In genomic region chr11:69368119-69368880, GRCh38 we compare ENCODE assay signal across 20 cellular contexts.
DNase-seq lines count a peak whose midpoint lies in the region; ATAC-seq and TF ChIP-seq lines count a peak whose summit lies in the region.
"Had no signal": no experiment of that assay in that cellular context is flagged by ENCODE, and none has a peak within 500 bp of the region (broad histone marks: within the 10 kb centered on the region; RNA-seq: fewer than 3 reads in every experiment).

No MANE protein-coding gene starts in this region.

- intact Hi-C loops in lower lobe of right lung (cut with DNase I) = no loop called here
- intact Hi-C loops in CD4-positive, alpha-beta memory T cell (cut with micrococcal nuclease) = no loop called here

- no peaks in the 10 kb centered on the region for H3K9me3 ChIP-seq in lower lobe of right lung
- no peaks in the 10 kb centered on the region for H3K9me3 ChIP-seq in CD4-positive, alpha-beta memory T cell (ENCODE audit: control insufficient read depth in 1 of 2, low read length in 2 of 2)
- H3K9me3 ChIP-seq: vagina had no signal

- no peaks in the 10 kb centered on the region for H3K9me3 Mint-ChIP-seq in activated T-helper 17 cell treated with anti-CD3 and anti-CD28 coated beads, Interleukin-2, amount 50 U/mL, for 72 hours
- no peaks in the 10 kb centered on the region for H3K9me3 Mint-ChIP-seq in CD4-positive, alpha-beta memory T cell

- no peaks in the 10 kb centered on the region for H3K27me3 Mint-ChIP-seq in activated T-helper 17 cell treated with anti-CD3 and anti-CD28 coated beads, Interleukin-2, amount 50 U/mL, for 72 hours
- H3K27me3 Mint-ChIP-seq in CD4-positive, alpha-beta memory T cell = peaks cover 2 to 4% of the 10 kb centered on the region in 2 donors

- H3K36me3 ChIP-seq in lower lobe of right lung = no peaks in the 10 kb centered on the region
- H3K36me3 ChIP-seq in CD4-positive, alpha-beta memory T cell (ENCODE audit: insufficient read depth, low read length) = no peaks in the 10 kb centered on the region
- H3K36me3 ChIP-seq: ascending aorta, vagina had no signal

- no peaks in the 10 kb centered on the region for H3K36me3 Mint-ChIP-seq in activated T-helper 17 cell treated with anti-CD3 and anti-CD28 coated beads, Interleukin-2, amount 50 U/mL, for 72 hours (ENCODE audit: low read depth)
- H3K36me3 Mint-ChIP-seq in CD4-positive, alpha-beta memory T cell = no peaks in the 10 kb centered on the region
- H3K36me3 Mint-ChIP-seq: IgD-negative memory B cell had no signal

- no peak overlapping the region for H3K4me3 ChIP-seq in lower lobe of right lung
- no peak overlapping the region for H3K4me3 ChIP-seq in CD4-positive, alpha-beta memory T cell (ENCODE audit: low read length in 2 of 2)
- H3K4me3 ChIP-seq: ascending aorta, GM23338, vagina had no signal

- H3K27me3 ChIP-seq in lower lobe of right lung (ENCODE audit: low read depth) = no peaks in the 10 kb centered on the region
- no peaks in the 10 kb centered on the region for H3K27me3 ChIP-seq in CD4-positive, alpha-beta memory T cell (ENCODE audit: insufficient read depth, low read length)
- H3K27me3 ChIP-seq: ascending aorta, vagina had no signal

- peak; percentile 1 for DNase-seq in stimulated activated CD4-positive, alpha-beta T cell treated with anti-CD3 and anti-CD28 coated beads, Interleukin-4, amount 100 ng/mL, for 24 hours
- DNase-seq in stimulated activated CD4-positive, alpha-beta T cell treated with anti-CD3 and anti-CD28 coated beads, Interleukin-1b, Interleukin-23, amount 100 ng/mL, for 48 hours = no peak
- no peak for DNase-seq in lower lobe of right lung
- DNase-seq in NCI-H82 treated with DMSO at 0.1 percent for 48 hours (lab: John Stamatoyannopoulos, UW; ENCODE audit: unreplicated experiment) = no peak
- no peak for DNase-seq in CD4-positive, alpha-beta memory T cell
- DNase-seq: AML-193, kidney glomerular epithelial cell, NCI-H187 treated with DMSO at 0.1 percent for 48 hours, NCI-H446, nucleus accumbens, Right ventricle myocardium superior had no signal

- CTCF ChIA-PET in CD4-positive, alpha-beta memory T cell (lab: Charles Lee; ENCODE audit: partially characterized antibody) = no interaction called here

- ATAC-seq in activated T-helper 17 cell treated with anti-CD3 and anti-CD28 coated beads, Interleukin-2, amount 50 U/mL, for 72 hours (replicated peaks) = no peak
- ATAC-seq in lower lobe of right lung (peak; percentile 56 to 57), GM21576 (IDR thresholded peaks at IDR 0.05; ENCODE audit: unreplicated experiment) (no peak)
- ATAC-seq: GM23338, sciatic nerve had no signal

- peaks cover 6% of the 10 kb centered on the region for H3K4me1 ChIP-seq in lower lobe of right lung
- H3K4me1 ChIP-seq in CD4-positive, alpha-beta memory T cell (ENCODE audit: insufficient read depth, low read length) = no peaks in the 10 kb centered on the region
- H3K4me1 ChIP-seq: ascending aorta, Caco-2, vagina had no signal

- no peak for TF ChIP-seq CTCF in lower lobe of right lung (IDR thresholded peaks at IDR 0.05)

- no peak overlapping the region for H3K4me3 Mint-ChIP-seq in activated T-helper 17 cell treated with anti-CD3 and anti-CD28 coated beads, Interleukin-2, amount 50 U/mL, for 72 hours
- no peak overlapping the region for H3K4me3 Mint-ChIP-seq in CD4-positive, alpha-beta memory T cell
- H3K4me3 Mint-ChIP-seq: GM23338, IgD-negative memory B cell had no signal

- no peak overlapping the region for H3K27ac ChIP-seq in lower lobe of right lung
- no peak overlapping the region for H3K27ac ChIP-seq in CD4-positive, alpha-beta memory T cell (ENCODE audit: low read depth, low read length)
- H3K27ac ChIP-seq: ascending aorta, vagina, VCaP had no signal

- H3K27ac Mint-ChIP-seq in activated T-helper 17 cell treated with anti-CD3 and anti-CD28 coated beads, Interleukin-2, amount 50 U/mL, for 72 hours = peak overlapping the region; percentile 16
- peak overlapping the region in 1 of 7 donors; percentile 25 for H3K27ac Mint-ChIP-seq in CD4-positive, alpha-beta memory T cell
- H3K27ac Mint-ChIP-seq: GM23338, IgD-negative memory B cell had no signal

- POLR2A ChIA-PET in CD4-positive, alpha-beta memory T cell (lab: Charles Lee; ENCODE audit: partially characterized antibody) = no interaction called here

- no peaks in the 10 kb centered on the region for H3K4me1 Mint-ChIP-seq in activated T-helper 17 cell treated with anti-CD3 and anti-CD28 coated beads, Interleukin-2, amount 50 U/mL, for 72 hours
- no peaks in the 10 kb centered on the region for H3K4me1 Mint-ChIP-seq in CD4-positive, alpha-beta memory T cell
- H3K4me1 Mint-ChIP-seq: GM23338, IgD-negative memory B cell had no signal

Comparison
In these comparisons a context has a peak if more than half of its experiments do, and no peak if none do; other contexts are left out.
1. ATAC-seq: peak in lower lobe of right lung (2 of 2); none in activated T-helper 17 cell treated with anti-CD3 and anti-CD28 coated beads, Interleukin-2, amount 50 U/mL, for 72 hours (single experiment) and GM21576 (single experiment).